In genomic region chr12:42482820-42483533, GRCh38 we compare ENCODE assay signal across 8 cellular contexts.
DNase-seq lines count a peak whose midpoint lies in the region; ATAC-seq and TF ChIP-seq lines count a peak whose summit lies in the region.

No MANE protein-coding gene starts in this region.

- H3K9me3 ChIP-seq in Peyer's patch (no peaks in the 10 kb centered on the region), uterus (no peaks in the 10 kb centered on the region)

- peaks cover 67% of the 10 kb centered on the region for H3K27me3 Mint-ChIP-seq in activated naive CD4-positive, alpha-beta T cell treated with anti-CD3 and anti-CD28 coated beads for 36 hours (ENCODE audit: low read depth)

- H3K27ac ChIP-seq in Peyer's patch, result peak overlapping the region; percentile 77 to 91 (median 80)
- peak overlapping the region; percentile 84 to 90 for H3K27ac ChIP-seq in uterus

- DNase-seq in Caki2 (ENCODE audit: low read depth) (peak; percentile 83), Peyer's patch (peak; percentile 74 to 85 (median 74)), germinal center (ENCODE audit: low spot score) (peak; percentile 80), nucleus accumbens (lab: John Stamatoyannopoulos, UW) (peak in 44 of 56 donors; percentile 1 to 74 (median 28)), uterus (peak; percentile 69 to 81)
- DNase-seq in activated naive CD4-positive, alpha-beta T cell treated with anti-CD3 and anti-CD28 coated beads for 36 hours, result peak; percentile 52

- TF ChIP-seq POLR2A in Peyer's patch (IDR thresholded peaks at IDR 0.05) (no peak), uterus (IDR thresholded peaks at IDR 0.05) (no peak)

- no peaks in the 10 kb centered on the region for H3K36me3 ChIP-seq in Peyer's patch
- no peaks in the 10 kb centered on the region for H3K36me3 ChIP-seq in uterus

- H3K4me3 Mint-ChIP-seq in activated naive CD4-positive, alpha-beta T cell treated with anti-CD3 and anti-CD28 coated beads for 36 hours, result peak overlapping the region; percentile 71

- H3K9me3 Mint-ChIP-seq in activated naive CD4-positive, alpha-beta T cell treated with anti-CD3 and anti-CD28 coated beads for 36 hours, result no peaks in the 10 kb centered on the region

- peaks cover 7% of the 10 kb centered on the region for H3K4me1 Mint-ChIP-seq in activated naive CD4-positive, alpha-beta T cell treated with anti-CD3 and anti-CD28 coated beads for 36 hours (ENCODE audit: low read depth)

- CTCF ChIA-PET in activated naive CD4-positive, alpha-beta T cell treated with anti-CD3 and anti-CD28 coated beads for 36 hours (lab: Charles Lee), result interaction anchor here (0.6 to 4.5 kb wide), 5 partner anchors 9 to 86 kb away, joined by 3 to 33 read pairs (median 4); no protein-coding TSS in a partner anchor

- in situ Hi-C loops in Caki2 (cut with HindIII; ENCODE audit: low pct_unique_long_range_greater_than_20kb, low sequenced_read_pairs), result no loop called here

- H3K36me3 Mint-ChIP-seq in activated naive CD4-positive, alpha-beta T cell treated with anti-CD3 and anti-CD28 coated beads for 36 hours (ENCODE audit: low read depth), result peaks cover 2% of the 10 kb centered on the region

- ATAC-seq in GM19397 (IDR thresholded peaks at IDR 0.05; ENCODE audit: unreplicated experiment) (peak; percentile 81), HG03442 (IDR thresholded peaks at IDR 0.05; ENCODE audit: unreplicated experiment) (peak; percentile 82)

- intact Hi-C loops in activated naive CD4-positive, alpha-beta T cell treated with anti-CD3 and anti-CD28 coated beads for 36 hours (cut with micrococcal nuclease), result loop anchor here (1.0 to 5.0 kb wide), 8 partner anchors 86 to 1400 kb away; no protein-coding TSS in a partner anchor
- intact Hi-C loops in uterus (cut with DNase I; ENCODE audit: low total_unique reads), result no loop called here

- TF ChIP-seq CTCF in Peyer's patch (IDR thresholded peaks at IDR 0.05) (peak; percentile 64 to 89 (median 75)), uterus (IDR thresholded peaks at IDR 0.05) (peak; percentile 87 to 99 (median 92))

- H3K4me1 ChIP-seq in Peyer's patch, result peaks cover 0 to 5% (median 2%) of the 10 kb centered on the region in 4 donors
- no peaks in the 10 kb centered on the region for H3K4me1 ChIP-seq in uterus

- no peaks in the 10 kb centered on the region for H3K27me3 ChIP-seq in Peyer's patch
- no peaks in the 10 kb centered on the region for H3K27me3 ChIP-seq in uterus

- no peak overlapping the region for H3K27ac Mint-ChIP-seq in activated naive CD4-positive, alpha-beta T cell treated with anti-CD3 and anti-CD28 coated beads for 36 hours

- peak overlapping the region; percentile 58 to 86 (median 82) for H3K4me3 ChIP-seq in Peyer's patch
- H3K4me3 ChIP-seq in uterus, result peak overlapping the region; percentile 65 to 68

Comparison
In these comparisons a context has a peak if more than half of its experiments do, and no peak if none do; other contexts are left out.
1. Peak in every context shown above with its lines: DNase-seq, ATAC-seq, H3K4me3 ChIP-seq and H3K27ac ChIP-seq.
2. DNase-seq: peak in every context shown above with its lines; median percentile 83 in Caki2; 80 in germinal center; 75 in uterus; 74 in Peyer's patch; 52 in activated naive CD4-positive, alpha-beta T cell treated with anti-CD3 and anti-CD28 coated beads for 36 hours; 28 in nucleus accumbens.